ENCODE assay signal across 9 cellular contexts in the genomic region with DNA sequence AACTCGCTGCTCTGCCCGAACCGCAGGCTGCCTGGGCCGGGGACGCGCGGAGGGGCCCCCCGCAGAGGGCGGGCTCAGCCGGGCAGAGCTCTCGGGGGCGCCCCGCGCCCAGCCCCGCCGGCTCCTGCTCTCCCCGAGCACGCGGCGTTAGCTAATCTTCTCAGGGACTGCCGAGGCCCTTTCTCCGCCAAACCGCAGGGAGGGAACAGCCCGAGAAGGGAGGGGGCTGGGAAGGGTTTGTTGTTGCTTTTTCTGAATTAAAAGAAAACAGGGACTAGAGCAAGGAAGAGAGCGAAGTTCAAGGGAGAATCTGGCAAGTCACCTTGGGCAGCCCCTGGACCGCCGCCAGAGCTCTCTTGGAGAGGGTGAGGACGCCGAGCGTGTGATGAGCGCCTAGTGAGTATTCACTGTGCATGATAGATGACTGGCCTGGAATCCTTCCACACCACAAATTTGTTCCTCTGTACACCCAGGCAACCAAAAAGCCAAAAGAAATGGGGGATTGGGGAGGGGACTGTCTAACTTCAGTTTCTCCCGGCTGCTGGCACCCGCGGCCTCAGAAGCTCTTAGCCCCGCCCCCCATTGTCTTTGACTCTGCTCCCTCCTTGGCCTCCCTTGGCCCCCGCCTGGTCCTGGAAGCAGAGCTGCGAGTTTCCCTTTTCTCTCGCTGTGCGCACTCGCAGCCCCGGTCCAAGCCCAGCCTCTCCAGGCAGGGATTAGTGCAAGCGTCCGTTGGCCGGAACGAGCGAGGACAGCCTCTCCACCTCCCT. TPM values are rescaled to one million over a fixed set of nuclear protein-coding genes. Genes with fewer than 3 reads are reported as not detected.
A peak's percentile ranks its signal among the peaks of the same experiment; 100 is the strongest.
DNase-seq lines count a peak whose midpoint lies in the region; ATAC-seq lines count a peak whose summit lies in the region.
"Had no signal": no experiment of that assay in that cellular context is flagged by ENCODE, and none has a peak within 500 bp of the region (broad histone marks: within the 10 kb centered on the region; RNA-seq: fewer than 3 reads in every experiment).

No MANE protein-coding gene starts in this region.

- H3K27me3 ChIP-seq in mesenchymal stem cell (ENCODE audit: control insufficient read depth in 1 of 2, insufficient read depth in 1 of 2, low read length in 2 of 2): peaks cover 24 to 54% of the 10 kb centered on the region in 2 experiments

- no peaks in the 10 kb centered on the region for H3K9me3 ChIP-seq in mesenchymal stem cell (ENCODE audit: control insufficient read depth, low read length)

- no peaks in the 10 kb centered on the region for H3K79me1 ChIP-seq in mesenchymal stem cell (replicated peaks; ENCODE audit: low read length, poor library complexity, severe bottlenecking)

- peak; percentile 76 to 89 (median 84) for DNase-seq in NCI-H1417 (lab: John Stamatoyannopoulos, UW)
- no peak for DNase-seq in NCI-H1417 treated with DMSO at 0.1 percent for 48 hours (lab: John Stamatoyannopoulos, UW)
- DNase-seq in activated CD4-positive, alpha-beta memory T cell treated with anti-CD3 and anti-CD28 coated beads for 36 hours: peak; percentile 64
- DNase-seq in epidermal melanocyte (ENCODE audit: insufficient read length, low spot score): peak; percentile 44
- DNase-seq in mesenchymal stem cell: peak; percentile 74
- DNase-seq in stimulated activated naive CD8-positive, alpha-beta T cell treated with anti-CD3 and anti-CD28 coated beads, Interleukin-15, amount 100 ng/mL, for 72 hours: peak in 1 of 2 donors; percentile 29

- peaks cover 0 to 4% (median 0%) of the 10 kb centered on the region in 3 donors for H3K9me3 Mint-ChIP-seq in IgD-negative memory B cell
- H3K9me3 Mint-ChIP-seq in activated CD4-positive, alpha-beta memory T cell treated with anti-CD3 and anti-CD28 coated beads for 36 hours: no peaks in the 10 kb centered on the region
- H3K9me3 Mint-ChIP-seq in stimulated activated naive CD8-positive, alpha-beta T cell treated with anti-CD3 and anti-CD28 coated beads, Interleukin-15, amount 100 ng/mL, for 72 hours: no peaks in the 10 kb centered on the region

- intact Hi-C loops in activated CD4-positive, alpha-beta memory T cell treated with anti-CD3 and anti-CD28 coated beads for 36 hours (cut with micrococcal nuclease): no loop called here

- POLR2A ChIA-PET in activated CD4-positive, alpha-beta memory T cell treated with anti-CD3 and anti-CD28 coated beads for 36 hours (lab: Charles Lee): no interaction called here

- peaks cover 9 to 12% (median 10%) of the 10 kb centered on the region in 3 donors for H3K4me1 Mint-ChIP-seq in IgD-negative memory B cell
- H3K4me1 Mint-ChIP-seq in activated CD4-positive, alpha-beta memory T cell treated with anti-CD3 and anti-CD28 coated beads for 36 hours (ENCODE audit: low read depth): peaks cover 16% of the 10 kb centered on the region
- H3K4me1 Mint-ChIP-seq in stimulated activated naive CD8-positive, alpha-beta T cell treated with anti-CD3 and anti-CD28 coated beads, Interleukin-15, amount 100 ng/mL, for 72 hours: peaks cover 12% of the 10 kb centered on the region

- no peaks in the 10 kb centered on the region for H3K36me3 ChIP-seq in mesenchymal stem cell (ENCODE audit: control insufficient read depth in 1 of 2, insufficient read depth in 2 of 2, low read depth in 1 of 2, low read length in 2 of 2)

- H4K8ac ChIP-seq in mesenchymal stem cell (ENCODE audit: low read length): peak overlapping the region; percentile 87

- WGBS in mesenchymal stem cell: under 1% methylated on average over 40 of the region's 46 CpGs

- H3K4me3 Mint-ChIP-seq in IgD-negative memory B cell: peak overlapping the region in 3 of 4 donors; percentile 10 to 83 (median 75)
- peak overlapping the region; percentile 50 for H3K4me3 Mint-ChIP-seq in activated CD4-positive, alpha-beta memory T cell treated with anti-CD3 and anti-CD28 coated beads for 36 hours
- peak overlapping the region; percentile 57 to 80 for H3K4me3 Mint-ChIP-seq in stimulated activated naive CD8-positive, alpha-beta T cell treated with anti-CD3 and anti-CD28 coated beads, Interleukin-15, amount 100 ng/mL, for 72 hours

- peak overlapping the region in 1 of 2 experiments; percentile 67 for H3K4ac ChIP-seq in mesenchymal stem cell (ENCODE audit: low read depth in 1 of 2, low read length in 2 of 2)

- peak overlapping the region; percentile 89 for H3K9ac ChIP-seq in mesenchymal stem cell (ENCODE audit: low read length)

- H2AFZ ChIP-seq in mesenchymal stem cell (ENCODE audit: low read depth, low read length): peak overlapping the region; percentile 51

- H3K4me2 ChIP-seq in mesenchymal stem cell (ENCODE audit: low read length, poor library complexity, severe bottlenecking): peak overlapping the region; percentile 83

- H3K4me1 ChIP-seq in mesenchymal stem cell (ENCODE audit: control insufficient read depth, insufficient read depth, low read depth, low read length): peaks cover 10% of the 10 kb centered on the region

- H2BK15ac ChIP-seq in mesenchymal stem cell (ENCODE audit: low read depth, poor library complexity, severe bottlenecking): no peak overlapping the region

- no peak overlapping the region for H2AK5ac ChIP-seq in mesenchymal stem cell (ENCODE audit: low read length, severe bottlenecking)

- peak overlapping the region in 1 of 2 experiments; percentile 70 for H3K14ac ChIP-seq in mesenchymal stem cell (ENCODE audit: low read length in 2 of 2)

- H3K27ac ChIP-seq in mesenchymal stem cell (ENCODE audit: low read length, poor library complexity, severe bottlenecking): no peak overlapping the region
- H3K27ac ChIP-seq: 22Rv1 had no signal

- peak overlapping the region; percentile 16 to 66 for H3K4me3 ChIP-seq in mesenchymal stem cell (ENCODE audit: insufficient read depth in 1 of 2, low read depth in 1 of 2, low read length in 2 of 2)

- peak overlapping the region; percentile 72 to 86 for H2BK12ac ChIP-seq in mesenchymal stem cell (ENCODE audit: low read length in 2 of 2)

- no peak overlapping the region for H3K27ac Mint-ChIP-seq in IgD-negative memory B cell
- H3K27ac Mint-ChIP-seq in activated CD4-positive, alpha-beta memory T cell treated with anti-CD3 and anti-CD28 coated beads for 36 hours: no peak overlapping the region
- no peak overlapping the region for H3K27ac Mint-ChIP-seq in stimulated activated naive CD8-positive, alpha-beta T cell treated with anti-CD3 and anti-CD28 coated beads, Interleukin-15, amount 100 ng/mL, for 72 hours

- no peak overlapping the region for H3K23ac ChIP-seq in mesenchymal stem cell (ENCODE audit: low read length in 2 of 2)

- CTCF ChIA-PET in activated CD4-positive, alpha-beta memory T cell treated with anti-CD3 and anti-CD28 coated beads for 36 hours (lab: Charles Lee): interaction anchor here (0.8 to 2.9 kb wide), 4 partner anchors 9 to 247 kb away, joined by 3 to 34 read pairs (median 8); no protein-coding TSS in a partner anchor

- H3K36me3 Mint-ChIP-seq in IgD-negative memory B cell: peaks cover 4% of the 10 kb centered on the region
- no peaks in the 10 kb centered on the region for H3K36me3 Mint-ChIP-seq in activated CD4-positive, alpha-beta memory T cell treated with anti-CD3 and anti-CD28 coated beads for 36 hours

- H2BK120ac ChIP-seq in mesenchymal stem cell (ENCODE audit: low read depth, low read length): peak overlapping the region; percentile 34

- H3K18ac ChIP-seq in mesenchymal stem cell (ENCODE audit: low read depth in 1 of 2, low read length in 2 of 2): peak overlapping the region; percentile 80 to 88

- ATAC-seq in stimulated activated naive CD8-positive, alpha-beta T cell treated with anti-CD3 and anti-CD28 coated beads, Interleukin-15, amount 100 ng/mL, for 72 hours: peak; percentile 87
- no peak for ATAC-seq in HG02623 (IDR thresholded peaks at IDR 0.05; ENCODE audit: unreplicated experiment)

- H4K91ac ChIP-seq in mesenchymal stem cell (ENCODE audit: low read length): peak overlapping the region; percentile 27

- H2BK5ac ChIP-seq in mesenchymal stem cell (ENCODE audit: low read depth, low read length, poor library complexity, severe bottlenecking): no peak overlapping the region

- H3K27me3 Mint-ChIP-seq in IgD-negative memory B cell: peaks cover 43% of the 10 kb centered on the region
- H3K27me3 Mint-ChIP-seq in activated CD4-positive, alpha-beta memory T cell treated with anti-CD3 and anti-CD28 coated beads for 36 hours: peaks cover 51% of the 10 kb centered on the region
- peaks cover 76% of the 10 kb centered on the region for H3K27me3 Mint-ChIP-seq in stimulated activated naive CD8-positive, alpha-beta T cell treated with anti-CD3 and anti-CD28 coated beads, Interleukin-15, amount 100 ng/mL, for 72 hours

RNA-seq across cellular contexts. Expression of a gene that starts 19.7 kb away (rescaled TPM):
- polyA plus RNA-seq in IgD-negative memory B cell: not detected
- total RNA-seq in activated CD4-positive, alpha-beta memory T cell treated with anti-CD3 and anti-CD28 coated beads for 36 hours: not detected
- not detected for polyA plus RNA-seq in mesenchymal stem cell (2013, experiment 1 of 2)
- polyA plus RNA-seq in mesenchymal stem cell (2013, experiment 2 of 2): not detected
